ENCODE assay signal across 19 cellular contexts in the genomic region with DNA sequence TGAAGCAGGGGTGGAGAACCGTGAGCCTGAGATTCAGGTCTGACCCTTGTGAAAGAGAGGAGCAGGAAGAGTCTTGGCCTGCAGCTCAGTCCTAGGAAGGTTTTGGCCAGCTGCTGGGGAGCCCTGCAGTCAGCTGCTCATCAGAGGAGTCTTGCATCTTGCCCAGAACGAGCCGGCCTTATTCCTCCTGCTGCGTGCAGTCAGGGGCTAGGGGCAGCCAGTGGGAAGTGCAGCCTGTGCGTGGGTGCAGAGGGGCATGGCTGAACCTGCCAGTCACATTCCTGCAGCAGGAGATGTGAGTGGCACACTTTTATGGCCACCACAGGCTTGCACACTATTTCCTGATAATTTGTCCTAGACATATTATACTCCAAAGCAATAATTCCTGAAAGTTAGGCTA.
DNase-seq lines count a peak whose midpoint lies in the region; FAIRE-seq and TF ChIP-seq lines count a peak whose summit lies in the region.
"Had no signal": no experiment of that assay in that cellular context is flagged by ENCODE, and none has a peak within 500 bp of the region (broad histone marks: within the 10 kb centered on the region; RNA-seq: fewer than 3 reads in every experiment).

No MANE protein-coding gene starts in this region.

- H4K8ac ChIP-seq in H1 (ENCODE audit: extremely low read depth, insufficient read depth, low read length), result peak overlapping the region; percentile 35; the same call in 1 of the 2 replicates

- 87% methylated on average over 5 of the region's 5 CpGs; no CpG with 5 or more reads in 1 of the 2 experiments for WGBS in H1 (ENCODE audit: extremely low coverage in 1 of 2, insufficient coverage in 1 of 2, insufficient read length in 1 of 2, insufficient replicate concordance in 2 of 2, low coverage in 1 of 2, low lambda C conversion rate in 2 of 2, missing lambda C conversion rate in 1 of 2), 2 experiments

- H3K56ac ChIP-seq in H1 (replicated peaks; ENCODE audit: insufficient read length, low read depth, low read length), result no peak overlapping the region

- no peaks in the 10 kb centered on the region for H3K4me1 Mint-ChIP-seq in CD4-positive, alpha-beta memory T cell
- no peaks in the 10 kb centered on the region for H3K4me1 Mint-ChIP-seq in activated CD4-positive, alpha-beta T cell treated with anti-CD3 and anti-CD28 coated beads, Interleukin-2, amount 10 ng/mL, durations not matched to agents 7 days and 5 days
- H3K4me1 Mint-ChIP-seq: B cell had no signal

- no peaks in the 10 kb centered on the region for H4K20me1 ChIP-seq in H1 (replicated peaks in 1 of 2; ENCODE audit: control insufficient read depth in 1 of 2, insufficient read depth in 2 of 2, low read length in 2 of 2)
- H4K20me1 ChIP-seq in keratinocyte (ENCODE audit: control insufficient read depth, extremely low read depth, insufficient read depth, low read length), result no peaks in the 10 kb centered on the region

- H3K9ac ChIP-seq in H1 (replicated peaks in 1 of 4; ENCODE audit: extremely low read depth in 1 of 4, low read depth in 3 of 4, low read length in 3 of 4) (no peak overlapping the region), keratinocyte (ENCODE audit: control insufficient read depth, extremely low read depth, insufficient read depth, low read length) (no peak overlapping the region)

- no peak overlapping the region for H2AK5ac ChIP-seq in H1 (ENCODE audit: low read depth, low read length)

- no peak overlapping the region for H3K4me2 ChIP-seq in H1 (ENCODE audit: insufficient read depth in 1 of 2, low read depth in 2 of 2, low read length in 2 of 2)
- H3K4me2 ChIP-seq in keratinocyte (ENCODE audit: control insufficient read depth, extremely low read depth, insufficient read depth, low read depth, low read length), result peak overlapping the region; percentile 98

- H3K14ac ChIP-seq in H1 (ENCODE audit: insufficient read length), result no peak overlapping the region

- H2AFZ ChIP-seq in H1 (ENCODE audit: low read length) (peak overlapping the region; percentile 61), keratinocyte (ENCODE audit: control insufficient read depth, low read length) (peak overlapping the region; percentile 25)

- no peak overlapping the region for H4K91ac ChIP-seq in H1 (replicated peaks; ENCODE audit: insufficient read length, low read length)

- no peak overlapping the region for H2BK20ac ChIP-seq in H1 (ENCODE audit: low read length)

- CTCF ChIA-PET in RWPE1 (lab: Yijun Ruan, JAX), result interaction anchor here (0.9 kb wide), 1 partner anchor 14 kb away, joined by 4 read pairs; no protein-coding TSS in a partner anchor
- CTCF ChIA-PET in H1 (lab: Charles Lee; ENCODE audit: partially characterized antibody), result no interaction called here
- CTCF ChIA-PET in CD4-positive, alpha-beta memory T cell (lab: Charles Lee; ENCODE audit: partially characterized antibody), result no interaction called here
- CTCF ChIA-PET in activated CD4-positive, alpha-beta T cell treated with anti-CD3 and anti-CD28 coated beads, Interleukin-2, amount 10 ng/mL, durations not matched to agents 7 days and 5 days (lab: Charles Lee), result no interaction called here

- POLR2A ChIA-PET in RWPE1 (lab: Yijun Ruan, JAX; ENCODE audit: low non-redundant PET) (no interaction called here), H1 (lab: Charles Lee; ENCODE audit: partially characterized antibody) (no interaction called here)
- POLR2A ChIA-PET in CD4-positive, alpha-beta memory T cell (lab: Charles Lee; ENCODE audit: partially characterized antibody), result no interaction called here
- POLR2A ChIA-PET in activated CD4-positive, alpha-beta T cell treated with anti-CD3 and anti-CD28 coated beads, Interleukin-2, amount 10 ng/mL, durations not matched to agents 7 days and 5 days (lab: Charles Lee), result no interaction called here

- H4K5ac ChIP-seq in H1 (ENCODE audit: insufficient read length, low read depth, low read length), result no peak overlapping the region

- H3K9me3 Mint-ChIP-seq in CD4-positive, alpha-beta memory T cell, result peaks cover 2 to 15% (median 6%) of the 10 kb centered on the region in 8 donors
- peaks cover 2% of the 10 kb centered on the region for H3K9me3 Mint-ChIP-seq in activated CD4-positive, alpha-beta T cell treated with anti-CD3 and anti-CD28 coated beads, Interleukin-2, amount 10 ng/mL, durations not matched to agents 7 days and 5 days

- H3K23me2 ChIP-seq in H1 (ENCODE audit: low read depth, low read length), result peaks cover 2% of the 10 kb centered on the region; the same call in 1 of the 2 replicates

- H3K36me3 Mint-ChIP-seq in CD4-positive, alpha-beta memory T cell, result no peaks in the 10 kb centered on the region
- H3K36me3 Mint-ChIP-seq in activated CD4-positive, alpha-beta T cell treated with anti-CD3 and anti-CD28 coated beads, Interleukin-2, amount 10 ng/mL, durations not matched to agents 7 days and 5 days (ENCODE audit: low read depth), result no peaks in the 10 kb centered on the region

- no peak overlapping the region for H3K18ac ChIP-seq in H1 (ENCODE audit: extremely low read depth, low read length)

- H3K27ac Mint-ChIP-seq in CD4-positive, alpha-beta memory T cell, result no peak overlapping the region
- H3K27ac Mint-ChIP-seq in activated CD4-positive, alpha-beta T cell treated with anti-CD3 and anti-CD28 coated beads, Interleukin-2, amount 10 ng/mL, durations not matched to agents 7 days and 5 days, result no peak overlapping the region
- H3K27ac Mint-ChIP-seq: B cell; CD4-positive, alpha-beta T cell had no signal

- no peak for FAIRE-seq in H1 (lab: Jason Lieb, UNC)
- FAIRE-seq in keratinocyte (lab: Jason Lieb, UNC), result no peak
- FAIRE-seq: G401.6, GM12892, GM19239 had no signal

- no peaks in the 10 kb centered on the region for H3K27me3 Mint-ChIP-seq in CD4-positive, alpha-beta memory T cell
- H3K27me3 Mint-ChIP-seq in activated CD4-positive, alpha-beta T cell treated with anti-CD3 and anti-CD28 coated beads, Interleukin-2, amount 10 ng/mL, durations not matched to agents 7 days and 5 days, result no peaks in the 10 kb centered on the region
- H3K27me3 Mint-ChIP-seq: B cell; CD4-positive, alpha-beta T cell had no signal

- H2BK12ac ChIP-seq in H1 (ENCODE audit: low read depth, low read length), result no peak overlapping the region

- TF ChIP-seq RAD21 in H1 (IDR thresholded peaks at IDR 0.05 in 1 of 2, conservative IDR thresholded peaks at IDR 0.05 in 1 of 2; ENCODE audit: low read depth in 2 of 2, low read length in 2 of 2), result no peak

- TF ChIP-seq POLR2A in H1 (IDR thresholded peaks at IDR 0.05; ENCODE audit: control extremely low read depth in 1 of 2, low read depth in 2 of 2, low read length in 2 of 2), result no peak

- H3K36me3 ChIP-seq in GM06990 (ENCODE audit: control insufficient read depth, insufficient read depth, low read length) (no peaks in the 10 kb centered on the region), H1 (ENCODE audit: control insufficient read depth in 2 of 4, insufficient read depth in 4 of 4, low read length in 3 of 4) (no peaks in the 10 kb centered on the region), keratinocyte (ENCODE audit: control insufficient read depth in 2 of 2, extremely low read depth in 1 of 2, insufficient read depth in 2 of 2, low read length in 2 of 2) (no peaks in the 10 kb centered on the region)
- no peaks in the 10 kb centered on the region for H3K36me3 ChIP-seq in CD4-positive, alpha-beta memory T cell (ENCODE audit: insufficient read depth, low read length)

- H3K27me3 ChIP-seq in GM06990 (replicated peaks; ENCODE audit: control insufficient read depth, insufficient read depth, low read length) (no peaks in the 10 kb centered on the region), H1 (replicated peaks in 1 of 4; ENCODE audit: control insufficient read depth in 3 of 4, extremely low read depth in 1 of 4, insufficient read depth in 3 of 4, low read length in 3 of 4) (no peaks in the 10 kb centered on the region), keratinocyte (ENCODE audit: control insufficient read depth, extremely low read depth, insufficient read depth, low read length) (no peaks in the 10 kb centered on the region)
- H3K27me3 ChIP-seq in CD4-positive, alpha-beta memory T cell (ENCODE audit: insufficient read depth, low read length), result no peaks in the 10 kb centered on the region

- no peak overlapping the region for H3K4me3 ChIP-seq in GM06990 (replicated peaks; ENCODE audit: low read depth, low read length)
- H3K4me3 ChIP-seq in H1 (ENCODE audit: extremely low read depth in 1 of 4, insufficient read depth in 2 of 4, low read depth in 3 of 4, low read length in 4 of 4), result no peak overlapping the region
- H3K4me3 ChIP-seq in keratinocyte (ENCODE audit: control insufficient read depth in 2 of 3, extremely low read depth in 1 of 3, insufficient read depth in 2 of 3, low read depth in 1 of 3, low read length in 3 of 3), result no peak overlapping the region
- H3K4me3 ChIP-seq in CD4-positive, alpha-beta memory T cell (ENCODE audit: low read length in 2 of 2), result no peak overlapping the region

- H3K27ac ChIP-seq in RWPE1 (peak overlapping the region; percentile 56), H1 (ENCODE audit: low read depth, low read length) (no peak overlapping the region), keratinocyte (ENCODE audit: control insufficient read depth, insufficient read depth, low read length) (no peak overlapping the region)
- no peak overlapping the region for H3K27ac ChIP-seq in CD4-positive, alpha-beta memory T cell (ENCODE audit: low read depth, low read length)
- H3K27ac ChIP-seq: HL-60 had no signal

- no peak overlapping the region for H2BK5ac ChIP-seq in H1 (ENCODE audit: low read depth, low read length)

- intact Hi-C loops in CD4-positive, alpha-beta memory T cell (cut with micrococcal nuclease), result no loop called here

- TF ChIP-seq CTCF in GM06990 (IDR thresholded peaks at IDR 0.05; ENCODE audit: insufficient read depth, low read length, poor library complexity, severe bottlenecking), result no peak
- no peak for TF ChIP-seq CTCF in RWPE1 (conservative IDR thresholded peaks at IDR 0.05; ENCODE audit: low read depth)
- no peak for TF ChIP-seq CTCF in H1 (IDR thresholded peaks at IDR 0.05; ENCODE audit: control extremely low read depth in 1 of 3, insufficient read depth in 1 of 3, low read depth in 1 of 3, low read length in 3 of 3)
- no peak for TF ChIP-seq CTCF in keratinocyte (optimal IDR thresholded peaks at IDR 0.05 in 1 of 3, IDR thresholded peaks at IDR 0.05 in 1 of 3, conservative IDR thresholded peaks at IDR 0.05 in 1 of 3; ENCODE audit: extremely low read depth in 1 of 3, insufficient read depth in 2 of 3, low read length in 3 of 3)

- no peak overlapping the region for H2BK120ac ChIP-seq in H1 (replicated peaks; ENCODE audit: low read depth, low read length)

- H3K9me1 ChIP-seq in keratinocyte (ENCODE audit: control insufficient read depth, extremely low read depth, insufficient read depth, low read length), result no peaks in the 10 kb centered on the region

- H3K4me3 Mint-ChIP-seq in CD4-positive, alpha-beta memory T cell, result no peak overlapping the region
- no peak overlapping the region for H3K4me3 Mint-ChIP-seq in activated CD4-positive, alpha-beta T cell treated with anti-CD3 and anti-CD28 coated beads, Interleukin-2, amount 10 ng/mL, durations not matched to agents 7 days and 5 days
- H3K4me3 Mint-ChIP-seq: B cell; CD4-positive, alpha-beta T cell had no signal

- DNase-seq in GM06990 (ENCODE audit: extremely low read depth, insufficient read length), result peak; percentile 1
- DNase-seq in RWPE1 (ENCODE audit: low spot score), result no peak
- DNase-seq in H1 (ENCODE audit: low read depth in 1 of 2, low spot score in 2 of 2), result no peak
- DNase-seq in keratinocyte (ENCODE audit: low read depth, low spot score), result no peak
- DNase-seq in hippocampal formation (lab: John Stamatoyannopoulos, UW), result no peak
- no peak for DNase-seq in activated gamma-delta T cell (lab: John Stamatoyannopoulos, UW)
- DNase-seq in CD4-positive, alpha-beta memory T cell, result no peak
- no peak for DNase-seq in activated CD4-positive, alpha-beta T cell treated with anti-CD3 and anti-CD28 coated beads, Interleukin-2, amount 10 ng/mL, durations not matched to agents 7 days and 5 days
- DNase-seq: ACHN; C1 segment of cervical spinal cord; CD4-positive, alpha-beta T cell; DMS79; EL; HCEC 1CT had no signal

- no peaks in the 10 kb centered on the region for H3K79me2 ChIP-seq in H1 (ENCODE audit: control insufficient read depth in 1 of 2, insufficient read depth in 2 of 2, low read length in 2 of 2)
- H3K79me2 ChIP-seq in keratinocyte (ENCODE audit: control insufficient read depth, insufficient read depth, low read length), result no peaks in the 10 kb centered on the region

- H3K9me3 ChIP-seq in H1 (ENCODE audit: insufficient read depth in 2 of 2, low read depth in 1 of 2, low read length in 1 of 2) (no peaks in the 10 kb centered on the region), keratinocyte (ENCODE audit: control insufficient read depth, low read depth, low read length) (no peaks in the 10 kb centered on the region)
- H3K9me3 ChIP-seq in CD4-positive, alpha-beta memory T cell (ENCODE audit: control insufficient read depth in 1 of 2, low read length in 2 of 2), result no peaks in the 10 kb centered on the region

- no peaks in the 10 kb centered on the region for H3K4me1 ChIP-seq in H1 (replicated peaks in 1 of 4; ENCODE audit: control insufficient read depth in 3 of 4, insufficient read depth in 4 of 4, low read length in 3 of 4)
- peaks cover 28% of the 10 kb centered on the region for H3K4me1 ChIP-seq in keratinocyte (ENCODE audit: control insufficient read depth, extremely low read depth, insufficient read depth, low read length)
- no peaks in the 10 kb centered on the region for H3K4me1 ChIP-seq in CD4-positive, alpha-beta memory T cell (ENCODE audit: insufficient read depth, low read length)

- no peak for TF ChIP-seq EP300 in H1 (IDR thresholded peaks at IDR 0.05; ENCODE audit: borderline replicate concordance in 1 of 2, low read depth in 2 of 2, low read length in 2 of 2)

- H3K79me1 ChIP-seq in H1 (ENCODE audit: low read depth, low read length), result no peaks in the 10 kb centered on the region

- H2BK15ac ChIP-seq in H1 (ENCODE audit: low read length), result no peak overlapping the region

- dilution Hi-C loops in keratinocyte (cut with MboI; ENCODE audit: extremely low pct_ligation_motif_present, low sequenced_read_pairs), result no loop called here

- H3K4ac ChIP-seq in H1 (replicated peaks; ENCODE audit: insufficient read length, low read depth, low read length), result no peak overlapping the region

- H3K23ac ChIP-seq in H1 (ENCODE audit: insufficient read length), result no peak overlapping the region
